ENCODE assay signal across 23 cellular contexts in genomic region chr1:8908388-8909151, GRCh38. TPM values are rescaled to one million over a fixed set of nuclear protein-coding genes. Genes with fewer than 3 reads are reported as not detected.
DNase-seq lines count a peak whose midpoint lies in the region; TF ChIP-seq lines count a peak whose summit lies in the region.
"Had no signal": no experiment of that assay in that cellular context is flagged by ENCODE, and none has a peak within 500 bp of the region (broad histone marks: within the 10 kb centered on the region; RNA-seq: fewer than 3 reads in every experiment).

No MANE protein-coding gene starts in this region.

- TF ChIP-seq CTCF in RWPE1 (conservative IDR thresholded peaks at IDR 0.05; ENCODE audit: low read depth) (no peak), neutrophil (IDR thresholded peaks at IDR 0.05) (no peak), lower leg skin (IDR thresholded peaks at IDR 0.05) (no peak)

- H3K4me3 ChIP-seq in ectodermal cell (ENCODE audit: insufficient read depth, low read depth, low read length) (no peak overlapping the region), neutrophil (ENCODE audit: low read depth in 1 of 2, low read length in 1 of 2) (peak overlapping the region; percentile 42 to 45), lower leg skin (ENCODE audit: low read depth, poor library complexity, severe bottlenecking) (no peak overlapping the region)
- H3K4me3 ChIP-seq: BLaER1 treated with 17β-estradiol and CSF1 and Interleukin-3, amounts not matched to agents 10 nM and 100 nM; gastrocnemius medialis; PC-9; sigmoid colon; tibial artery had no signal

- POLR2A ChIA-PET in RWPE1 (lab: Yijun Ruan, JAX; ENCODE audit: low non-redundant PET), result no interaction called here

- peaks cover 3% of the 10 kb centered on the region for H3K27me3 Mint-ChIP-seq in T-helper 1 cell treated with Interleukin-12 subunit alpha and Interleukin-12 subunit beta and Interleukin-4 antibody, amounts not matched to agents 30 μg/mL and 1 μg/mL, for 36 hours (ENCODE audit: low read depth)
- H3K27me3 Mint-ChIP-seq: activated naive CD4-positive, alpha-beta T cell treated with anti-CD3 and anti-CD28 coated beads, Interleukin-2, amount 50 U/mL, for 24 hours had no signal

- H3K4me3 Mint-ChIP-seq in T-helper 1 cell treated with Interleukin-12 subunit alpha and Interleukin-12 subunit beta and Interleukin-4 antibody, amounts not matched to agents 30 μg/mL and 1 μg/mL, for 36 hours, result no peak overlapping the region
- H3K4me3 Mint-ChIP-seq: activated naive CD4-positive, alpha-beta T cell treated with anti-CD3 and anti-CD28 coated beads, Interleukin-2, amount 50 U/mL, for 24 hours had no signal

- WGBS in ectodermal cell, 2 experiments, result 50 to 52% methylated on average over 18 of the region's 18 CpGs
- WGBS in lower leg skin, 2 donors, result 74 to 83% methylated on average over 18 of the region's 18 CpGs

- no peaks in the 10 kb centered on the region for H3K9me3 ChIP-seq in ectodermal cell (ENCODE audit: control insufficient read depth, low read length)
- H3K9me3 ChIP-seq in neutrophil, result no peaks in the 10 kb centered on the region
- H3K9me3 ChIP-seq: gastrocnemius medialis, sigmoid colon, tibial artery had no signal

- H3K4me1 ChIP-seq in ectodermal cell (ENCODE audit: control insufficient read depth, insufficient read depth, low read length) (peaks cover 17% of the 10 kb centered on the region), neutrophil (ENCODE audit: control insufficient read depth in 1 of 2, insufficient read depth in 1 of 2, low read depth in 1 of 2, low read length in 1 of 2) (peaks cover 17 to 36% of the 10 kb centered on the region in 2 experiments)
- H3K4me1 ChIP-seq: BLaER1 treated with 17β-estradiol and CSF1 and Interleukin-3, amounts not matched to agents 10 nM and 100 nM; gastrocnemius medialis had no signal

- DNase-seq in T-helper 1 cell (no peak), RWPE1 (ENCODE audit: low spot score) (no peak), lower leg skin (ENCODE audit: low spot score in 2 of 2) (no peak), NCI-H146 (lab: John Stamatoyannopoulos, UW) (no peak), NCI-H2171 (lab: John Stamatoyannopoulos, UW) (no peak)
- DNase-seq: activated CD8-positive, alpha-beta memory T cell treated with anti-CD3 and anti-CD28 coated beads, Interleukin-2, amount 50 U/mL, for 48 hours; central memory CD4-positive, alpha-beta T cell; DMS153; gastrocnemius medialis; mammary epithelial cell; NCI-H187; NCI-H510A treated with DMSO at 0.1 percent for 48 hours; PC-9; sigmoid colon; stimulated activated CD4-positive, alpha-beta T cell treated with anti-CD3 and anti-CD28 coated beads, Interleukin-4, amount 100 ng/mL, for 24 hours; tibial artery had no signal

- H3K27ac ChIP-seq in RWPE1, result peak overlapping the region; percentile 31; the same call in 1 of the 2 replicates
- peak overlapping the region; percentile 44 for H3K27ac ChIP-seq in ectodermal cell (ENCODE audit: insufficient read depth, low read depth, low read length, poor library complexity, severe bottlenecking)
- peak overlapping the region; percentile 79 for H3K27ac ChIP-seq in neutrophil
- H3K27ac ChIP-seq: 22Rv1; BLaER1 treated with 17β-estradiol and CSF1 and Interleukin-3, amounts not matched to agents 10 nM and 100 nM; gastrocnemius medialis; PC-9; sigmoid colon had no signal

- peaks cover 4% of the 10 kb centered on the region for H3K36me3 Mint-ChIP-seq in T-helper 1 cell treated with Interleukin-12 subunit alpha and Interleukin-12 subunit beta and Interleukin-4 antibody, amounts not matched to agents 30 μg/mL and 1 μg/mL, for 36 hours (ENCODE audit: low read depth)
- H3K36me3 Mint-ChIP-seq: activated naive CD4-positive, alpha-beta T cell treated with anti-CD3 and anti-CD28 coated beads, Interleukin-2, amount 50 U/mL, for 24 hours had no signal

- TF ChIP-seq POLR2A in lower leg skin (IDR thresholded peaks at IDR 0.05), result no peak

- CTCF ChIA-PET in RWPE1 (lab: Yijun Ruan, JAX), result interaction anchor here (0.6 kb wide), 1 partner anchor 46 kb away, joined by 3 read pairs; no protein-coding TSS in a partner anchor

- no peaks in the 10 kb centered on the region for H3K9me3 Mint-ChIP-seq in T-helper 1 cell treated with Interleukin-12 subunit alpha and Interleukin-12 subunit beta and Interleukin-4 antibody, amounts not matched to agents 30 μg/mL and 1 μg/mL, for 36 hours
- H3K9me3 Mint-ChIP-seq: activated naive CD4-positive, alpha-beta T cell treated with anti-CD3 and anti-CD28 coated beads, Interleukin-2, amount 50 U/mL, for 24 hours had no signal

- intact Hi-C loops in lower leg skin (cut with DNase I; ENCODE audit: low total_unique reads), result no loop called here

- peak overlapping the region; percentile 7 for H3K27ac Mint-ChIP-seq in T-helper 1 cell treated with Interleukin-12 subunit alpha and Interleukin-12 subunit beta and Interleukin-4 antibody, amounts not matched to agents 30 μg/mL and 1 μg/mL, for 36 hours
- H3K27ac Mint-ChIP-seq: activated naive CD4-positive, alpha-beta T cell treated with anti-CD3 and anti-CD28 coated beads, Interleukin-2, amount 50 U/mL, for 24 hours had no signal

- H3K4me1 Mint-ChIP-seq in T-helper 1 cell treated with Interleukin-12 subunit alpha and Interleukin-12 subunit beta and Interleukin-4 antibody, amounts not matched to agents 30 μg/mL and 1 μg/mL, for 36 hours (ENCODE audit: low read depth), result peaks cover 27% of the 10 kb centered on the region

- no peaks in the 10 kb centered on the region for H3K36me3 ChIP-seq in ectodermal cell (ENCODE audit: control insufficient read depth, insufficient read depth, low read length)
- H3K36me3 ChIP-seq in neutrophil, result no peaks in the 10 kb centered on the region
- H3K36me3 ChIP-seq: BLaER1 treated with 17β-estradiol and CSF1 and Interleukin-3, amounts not matched to agents 10 nM and 100 nM; gastrocnemius medialis; sigmoid colon; tibial artery had no signal

- no peaks in the 10 kb centered on the region for H3K27me3 ChIP-seq in ectodermal cell (ENCODE audit: control insufficient read depth, insufficient read depth, low read length, poor library complexity, severe bottlenecking)
- no peaks in the 10 kb centered on the region for H3K27me3 ChIP-seq in neutrophil
- H3K27me3 ChIP-seq: BLaER1 treated with 17β-estradiol and CSF1 and Interleukin-3, amounts not matched to agents 10 nM and 100 nM; gastrocnemius medialis; sigmoid colon; tibial artery had no signal

RNA-seq across cellular contexts. Expression of gene ENO1, which starts 30.1 kb away (rescaled TPM):
- polyA plus RNA-seq in ectodermal cell (2013, experiment 1 of 4), result 1,944 TPM
- polyA plus RNA-seq in ectodermal cell (2013, experiment 2 of 4), result 1,655 TPM
- 1,164 TPM for polyA plus RNA-seq in ectodermal cell (2013, experiment 3 of 4)
- 1,145 TPM for polyA plus RNA-seq in ectodermal cell (2013, experiment 4 of 4)
- total RNA-seq in lower leg skin, result 100 to 1,000 TPM; 351 to 688 (median 453) TPM

RNA-seq across cellular contexts. Expression of gene CA6, which starts 37.1 kb away (rescaled TPM):
- not detected for polyA plus RNA-seq in ectodermal cell (2013, experiment 1 of 4)
- not detected for polyA plus RNA-seq in ectodermal cell (2013, experiment 2 of 4)
- not detected for polyA plus RNA-seq in ectodermal cell (2013, experiment 3 of 4)
- polyA plus RNA-seq in ectodermal cell (2013, experiment 4 of 4), result not detected
- total RNA-seq in lower leg skin, result 10 to 100 TPM; 17.4 to 38.0 (median 26.6) TPM
- total RNA-seq: gastrocnemius medialis, LHCN-M2, PC-9, sigmoid colon had no signal

Comparison
In these comparisons a context has a peak if more than half of its experiments do, and no peak if none do; other contexts are left out.
1. H3K4me3 ChIP-seq: peak in neutrophil (2 of 2); none in ectodermal cell (single experiment) and lower leg skin (single experiment).
2. Peak in every context shown above with its lines, with median percentiles within 50 percentile points of each other: H3K27ac ChIP-seq.